16 cellular contexts compared by ENCODE assay signal in the genomic region with DNA sequence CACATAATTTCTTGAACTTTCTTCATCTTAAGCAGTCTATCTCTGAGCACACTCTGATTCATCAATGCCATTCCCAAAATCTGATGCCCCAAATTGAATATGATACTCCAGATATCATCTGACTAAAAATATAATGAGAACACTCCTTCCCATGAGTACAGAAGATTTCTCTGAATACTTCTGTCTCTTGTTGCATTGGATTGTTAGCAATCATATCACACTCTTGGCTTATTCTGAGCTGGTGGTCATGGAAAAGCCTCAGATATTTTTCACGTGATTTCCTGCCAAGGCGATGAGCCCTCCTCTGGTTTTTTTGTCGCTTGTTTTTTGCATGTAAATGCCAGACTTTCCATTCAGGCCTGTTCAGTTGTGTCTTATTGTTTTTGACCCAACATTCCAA.
"Had no signal": no experiment of that assay in that cellular context is flagged by ENCODE, and none has a peak within 500 bp of the region (broad histone marks: within the 10 kb centered on the region; RNA-seq: fewer than 3 reads in every experiment).

No MANE protein-coding gene starts in this region.

- H3K9me3 ChIP-seq: gastroesophageal sphincter, left lung, prostate gland, transverse colon had no signal

- H3K36me3 ChIP-seq: gastroesophageal sphincter, left lung, prostate gland, transverse colon had no signal

- DNase-seq: activated CD4-positive, alpha-beta T cell treated with anti-CD3 and anti-CD28 coated beads, Interleukin-2, amount 10 ng/mL, durations not matched to agents 24 days and 14 days; activated CD4-positive, CD25-positive, alpha-beta regulatory T cell; activated CD8-positive, alpha-beta memory T cell treated with anti-CD3 and anti-CD28 coated beads, Interleukin-2, amount 50 U/mL, for 48 hours; activated gamma-delta T cell treated with Interleukin-2 at 50 U/mL for 16 hours; amniotic stem cell; effector memory CD8-positive, alpha-beta T cell; erythroblast; kidney; left lung; nephron progenitor cell; occipital lobe; right cardiac atrium; SW 1271; transverse colon had no signal

- H3K4me3 ChIP-seq: gastroesophageal sphincter, left lung, prostate gland, transverse colon had no signal

- H3K27ac ChIP-seq: gastroesophageal sphincter, left lung, prostate gland, transverse colon had no signal

- ATAC-seq: gastroesophageal sphincter, right cardiac atrium had no signal

- H3K4me1 ChIP-seq: prostate gland had no signal
